In the genomic region with DNA sequence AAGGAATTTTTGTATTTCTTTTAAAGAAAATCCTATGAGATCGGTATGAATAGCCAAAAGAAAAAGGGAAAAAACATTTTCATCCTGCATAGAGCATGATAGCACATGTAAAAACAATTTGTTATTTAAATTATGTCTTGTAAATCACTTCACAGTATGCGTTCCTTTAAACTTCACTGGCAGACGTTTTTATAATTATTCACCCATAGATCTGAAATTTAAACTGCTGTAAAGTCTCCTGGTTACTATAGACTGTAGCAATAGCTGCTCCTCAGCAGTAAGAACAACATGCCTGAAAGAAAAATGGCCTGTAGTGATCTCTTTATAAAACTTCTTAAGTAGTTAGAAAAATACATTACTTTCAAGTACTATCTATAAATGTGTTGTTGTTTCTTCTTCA, we compare ENCODE assay signal across 9 cellular contexts.
"Had no signal": no experiment of that assay in that cellular context is flagged by ENCODE, and none has a peak within 500 bp of the region (broad histone marks: within the 10 kb centered on the region; RNA-seq: fewer than 3 reads in every experiment).

No MANE protein-coding gene starts in this region.

- DNase-seq: H9, HCEC 1CT, KBM-7 had no signal

- H2AFZ ChIP-seq: GM23338 had no signal

- H3K4me2 ChIP-seq: GM23338, KMS-11 had no signal

- H3K9ac ChIP-seq: KMS-11 had no signal

- FAIRE-seq: H1, H54, HepG2 had no signal

- H3K27ac ChIP-seq: HL-60, KMS-11 had no signal

- H3K4me3 ChIP-seq: GM23338 had no signal

- ATAC-seq: GM23338, HepG2 had no signal
